8 cellular contexts compared by ENCODE assay signal in the genomic region with DNA sequence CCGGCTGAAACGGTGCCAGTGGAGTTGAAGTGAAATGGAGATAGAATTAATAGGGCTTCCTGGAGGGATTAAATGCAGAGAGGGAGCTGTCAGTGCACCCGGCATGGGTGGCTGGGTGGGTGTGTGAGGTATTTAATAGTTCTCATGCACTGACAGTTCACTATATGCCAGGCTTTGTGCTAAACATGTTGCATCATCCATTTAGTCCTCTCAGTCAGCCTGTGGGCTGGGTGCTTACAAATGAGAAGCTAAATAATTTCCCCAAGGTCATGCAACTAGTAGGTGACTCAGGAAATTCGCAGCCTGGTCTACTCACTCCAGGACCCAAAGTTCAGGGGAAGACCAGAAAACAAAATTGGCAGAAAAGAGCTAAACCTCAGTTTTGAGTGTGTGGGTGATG.
A peak's percentile ranks its signal among the peaks of the same experiment; 100 is the strongest.
DNase-seq lines count a peak whose midpoint lies in the region; ATAC-seq and TF ChIP-seq lines count a peak whose summit lies in the region.

No MANE protein-coding gene starts in this region.

- H3K9ac ChIP-seq in mesendoderm (ENCODE audit: low read length): no peak overlapping the region

- H3K27ac Mint-ChIP-seq in HFFc6: no peak overlapping the region

- no peaks in the 10 kb centered on the region for H3K4me1 ChIP-seq in mesendoderm (ENCODE audit: control insufficient read depth, low read depth, low read length)

- H3K9me3 Mint-ChIP-seq in HFFc6: no peaks in the 10 kb centered on the region

- no peaks in the 10 kb centered on the region for H3K27me3 ChIP-seq in mesendoderm (ENCODE audit: insufficient read depth, low read length, poor library complexity)

- H3K23ac ChIP-seq in mesendoderm (ENCODE audit: low read length): no peak overlapping the region

- H4K8ac ChIP-seq in mesendoderm (ENCODE audit: low read depth, low read length): no peak overlapping the region

- no peak overlapping the region for H3K4me2 ChIP-seq in mesendoderm (ENCODE audit: low read length)

- H2AK5ac ChIP-seq in mesendoderm (ENCODE audit: low read length): no peak overlapping the region

- H3K4me3 Mint-ChIP-seq in HFFc6: no peak overlapping the region

- H3K4me1 Mint-ChIP-seq in HFFc6 (ENCODE audit: low read depth): peaks cover 14% of the 10 kb centered on the region

- no CpG with 5 or more reads among the region's 4 CpGs for WGBS in mesendoderm (ENCODE audit: extremely low coverage, insufficient coverage, low lambda C conversion rate)

- DNase-seq in AG20443 (ENCODE audit: low spot score) (peak; percentile 25), HFFc6 (peak; percentile 21), UCSD-AML1 (lab: John Stamatoyannopoulos, UW; ENCODE audit: unreplicated experiment) (peak; percentile 17), kidney tubule cell (ENCODE audit: low spot score) (peak; percentile 44), mesendoderm (no peak), left cardiac atrium (no peak), NCI-H128 (lab: John Stamatoyannopoulos, UW; ENCODE audit: unreplicated experiment) (no peak), GM10266 (ENCODE audit: extremely low spot score) (no peak)

- H3K36me3 Mint-ChIP-seq in HFFc6 (ENCODE audit: low read depth): no peaks in the 10 kb centered on the region

- no peak overlapping the region for H2BK15ac ChIP-seq in mesendoderm (replicated peaks; ENCODE audit: low read depth)

- H2BK5ac ChIP-seq in mesendoderm (ENCODE audit: low read length): no peak overlapping the region

- no peak overlapping the region for H3K56ac ChIP-seq in mesendoderm (ENCODE audit: low read length)

- no peak overlapping the region for H3K4ac ChIP-seq in mesendoderm (ENCODE audit: low read depth, low read length)

- no peaks in the 10 kb centered on the region for H3K36me3 ChIP-seq in mesendoderm (ENCODE audit: control insufficient read depth, insufficient read depth, low read length)

- H3K27me3 Mint-ChIP-seq in HFFc6 (ENCODE audit: insufficient read depth): peaks cover 13% of the 10 kb centered on the region

- no peak overlapping the region for H2BK120ac ChIP-seq in mesendoderm (ENCODE audit: low read depth, low read length)

- TF ChIP-seq CTCF in HFFc6 (IDR thresholded peaks at IDR 0.05) (no peak), GM10266 (IDR thresholded peaks at IDR 0.05; ENCODE audit: control insufficient read depth, insufficient read depth, low read depth, missing control alignments) (no peak)

- no peaks in the 10 kb centered on the region for H3K79me2 ChIP-seq in mesendoderm (ENCODE audit: control insufficient read depth, insufficient read depth, low read length)

- no peak overlapping the region for H3K18ac ChIP-seq in mesendoderm (ENCODE audit: low read length)

- H3K4me3 ChIP-seq in mesendoderm (ENCODE audit: low read length): no peak overlapping the region

- H4K5ac ChIP-seq in mesendoderm (ENCODE audit: low read length): no peak overlapping the region

- no peak overlapping the region for H3K27ac ChIP-seq in mesendoderm (ENCODE audit: low read depth, low read length)

- no peak for ATAC-seq in left cardiac atrium

- no peaks in the 10 kb centered on the region for H3K79me1 ChIP-seq in mesendoderm (ENCODE audit: low read length)

- intact Hi-C loops in left cardiac atrium (cut with DNase I): no loop called here

Comparison
In these comparisons a context has a peak if more than half of its experiments do, and no peak if none do; other contexts are left out.
1. DNase-seq: peak in AG20443 (single experiment), HFFc6 (single experiment), UCSD-AML1 (single experiment) and kidney tubule cell (single experiment); none in mesendoderm (single experiment), left cardiac atrium (single experiment), NCI-H128 (single experiment) and GM10266 (single experiment).